ENCODE assay signal across 8 cellular contexts in the genomic region with DNA sequence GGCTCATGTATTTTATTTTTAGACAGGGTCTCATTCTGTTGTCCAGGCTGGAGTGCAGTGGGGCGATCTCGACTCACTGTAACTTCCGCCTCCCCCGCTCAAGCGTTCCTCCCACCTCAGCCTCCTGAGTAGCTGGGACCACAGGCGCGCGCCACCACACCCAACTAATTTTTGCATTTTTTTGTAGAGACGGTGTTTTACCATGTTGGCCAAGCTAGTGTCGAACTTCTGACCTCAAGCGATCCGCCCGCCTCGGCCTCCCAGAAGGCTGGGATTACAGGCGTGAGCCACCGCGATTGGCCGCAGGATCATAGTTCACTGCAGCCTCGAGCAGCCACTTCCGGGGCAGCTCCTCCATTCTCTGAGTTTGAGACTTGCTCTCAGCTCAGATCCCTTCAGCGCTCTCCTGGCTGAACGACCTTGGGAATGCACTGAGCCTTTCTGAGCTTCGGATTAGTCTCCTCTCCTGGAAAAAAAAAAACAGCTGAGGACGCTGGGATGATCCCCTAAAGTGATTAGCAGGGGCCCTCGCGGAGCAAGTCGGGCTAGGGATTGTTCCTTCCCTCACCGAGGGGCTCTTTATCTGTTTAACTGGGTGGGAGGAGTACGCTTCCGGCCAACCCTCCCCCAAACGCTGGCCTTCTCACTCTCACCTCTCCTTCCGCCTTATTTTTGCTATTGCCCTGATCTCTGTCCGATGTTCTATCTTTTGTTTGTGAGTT. TPM values are rescaled to one million over a fixed set of nuclear protein-coding genes. Genes with fewer than 3 reads are reported as not detected.
DNase-seq lines count a peak whose midpoint lies in the region; TF ChIP-seq lines count a peak whose summit lies in the region.

No MANE protein-coding gene starts in this region.

- H3K27ac ChIP-seq in coronary artery, result no peak overlapping the region
- peak overlapping the region; percentile 32 for H3K27ac ChIP-seq in neural progenitor cell

- no TSS peak for BruUV-seq in Calu3 (replicated peaks; lab: Mats Ljungman, UMichigan)

- CTCF ChIA-PET in Calu3 (lab: Charles Lee), result interaction anchor here (1.9 to 2.1 kb wide), 2 partner anchors 11 kb away, joined by 8 to 10 read pairs; no protein-coding TSS in a partner anchor

- peak overlapping the region; percentile 78 for H3K4me2 ChIP-seq in neural progenitor cell

- H3K4me3 ChIP-seq in coronary artery (peak overlapping the region; percentile 87), neural progenitor cell (peak overlapping the region; percentile 65)

- H3K27me3 Mint-ChIP-seq in Calu3 (ENCODE audit: unreplicated experiment) (no peaks in the 10 kb centered on the region), neural progenitor cell (ENCODE audit: insufficient read depth, low read depth) (peaks cover 9% of the 10 kb centered on the region)

- H2AFZ ChIP-seq in neural progenitor cell (replicated peaks), result no peak overlapping the region

- no peaks in the 10 kb centered on the region for H3K36me3 ChIP-seq in neural progenitor cell

- H3K36me3 Mint-ChIP-seq in Calu3 (ENCODE audit: insufficient read depth, unreplicated experiment) (peaks cover 37% of the 10 kb centered on the region), neural progenitor cell (peaks cover 3% of the 10 kb centered on the region)

- DNase-seq in Calu3 (no peak), NCI-H82 (lab: John Stamatoyannopoulos, UW) (peak; percentile 99), coronary artery (ENCODE audit: low spot score) (no peak), neural progenitor cell (ENCODE audit: low spot score) (peak; percentile 85), NCI-H146 (lab: John Stamatoyannopoulos, UW) (no peak), NCI-H146 treated with DMSO at 0.1 percent for 48 hours (lab: John Stamatoyannopoulos, UW; ENCODE audit: unreplicated experiment) (no peak), COR-L47 (lab: John Stamatoyannopoulos, UW) (no peak), DMS53 (lab: John Stamatoyannopoulos, UW) (no peak)

- H3K4me1 ChIP-seq in neural progenitor cell, result peaks cover 26% of the 10 kb centered on the region

- H3K27ac Mint-ChIP-seq in Calu3 (ENCODE audit: unreplicated experiment), result peak overlapping the region; percentile 61
- H3K27ac Mint-ChIP-seq in neural progenitor cell, result peak overlapping the region; percentile 74

- H3K27me3 ChIP-seq in neural progenitor cell, result peaks cover 7% of the 10 kb centered on the region

- no peak overlapping the region for H3K9ac ChIP-seq in neural progenitor cell

- intact Hi-C loops in Calu3 (cut with micrococcal nuclease; ENCODE audit: unreplicated experiment), result no loop called here

- H4K20me1 ChIP-seq in neural progenitor cell (ENCODE audit: low read depth), result peaks cover 17% of the 10 kb centered on the region

- H3K9me3 Mint-ChIP-seq in Calu3 (ENCODE audit: low read depth, unreplicated experiment), result no peaks in the 10 kb centered on the region
- no peaks in the 10 kb centered on the region for H3K9me3 Mint-ChIP-seq in neural progenitor cell

- H3F3A ChIP-seq in neural progenitor cell (ENCODE audit: low read depth), result peaks cover 38% of the 10 kb centered on the region

- no peaks in the 10 kb centered on the region for H3K9me3 ChIP-seq in neural progenitor cell (ENCODE audit: low read depth)

- H3K4me3 Mint-ChIP-seq in Calu3 (ENCODE audit: low read depth, unreplicated experiment) (peak overlapping the region; percentile 88), neural progenitor cell (peak overlapping the region; percentile 76)

- TF ChIP-seq CTCF in Calu3 (IDR thresholded peaks at IDR 0.05; ENCODE audit: unreplicated experiment) (no peak), coronary artery (IDR thresholded peaks at IDR 0.05) (no peak), neural progenitor cell (IDR thresholded peaks at IDR 0.05) (no peak)

- peaks cover 16% of the 10 kb centered on the region for H3K79me2 ChIP-seq in neural progenitor cell (ENCODE audit: low read depth)

- H3K4me1 Mint-ChIP-seq in Calu3 (ENCODE audit: low read depth, unreplicated experiment), result peaks cover 40% of the 10 kb centered on the region
- H3K4me1 Mint-ChIP-seq in neural progenitor cell, result peaks cover 26% of the 10 kb centered on the region

RNA-seq across cellular contexts. Expression of a gene that starts 1.1 kb away (rescaled TPM):
- total RNA-seq in Calu3 (2022) (91.2 and 107 TPM in 2 replicates), neural progenitor cell (ENCODE audit: low replicate concordance) (4.6 and 38.5 TPM in 2 replicates)

RNA-seq across cellular contexts. Expression of a gene that starts 12.2 kb away (rescaled TPM):
- total RNA-seq in Calu3 (2022) (51.0 and 56.0 TPM in 2 replicates), neural progenitor cell (ENCODE audit: low replicate concordance) (3.3 and 15.4 TPM in 2 replicates)

RNA-seq across cellular contexts. Expression of a gene that starts 17.3 kb away (rescaled TPM):
- total RNA-seq in Calu3 (2022), result 0.51 TPM in 1 of 2 replicates, not detected in the other
- 0.51 and 5.6 TPM in 2 replicates for total RNA-seq in neural progenitor cell (ENCODE audit: low replicate concordance)

RNA-seq across cellular contexts. Expression of a gene that starts 31.4 kb away (rescaled TPM):
- total RNA-seq in Calu3 (2022), result 13.5 and 17.8 TPM in 2 replicates
- total RNA-seq in neural progenitor cell (ENCODE audit: low replicate concordance), result not detected in 2 replicates

RNA-seq across cellular contexts. Expression of a gene that starts 36.6 kb away (rescaled TPM):
- total RNA-seq in Calu3 (2022), result 1.2 and 2.1 TPM in 2 replicates
- total RNA-seq in neural progenitor cell (ENCODE audit: low replicate concordance), result 31.6 and 60.0 TPM in 2 replicates

Comparison
In these comparisons a context has a peak if more than half of its experiments do, and no peak if none do; other contexts are left out.
1. DNase-seq: peak in NCI-H82 (single experiment) and neural progenitor cell (single experiment); none in Calu3 (single experiment), coronary artery (single experiment), NCI-H146 (single experiment), NCI-H146 treated with DMSO at 0.1 percent for 48 hours (single experiment), COR-L47 (single experiment) and DMS53 (single experiment).